Comparison of ENCODE assay signal across 16 cellular contexts in genomic region chr2:135954020-135954628, GRCh38. TPM values are rescaled to one million over a fixed set of nuclear protein-coding genes. Genes with fewer than 3 reads are reported as not detected.
DNase-seq lines count a peak whose midpoint lies in the region; ATAC-seq and TF ChIP-seq lines count a peak whose summit lies in the region.
"Had no signal": no experiment of that assay in that cellular context is flagged by ENCODE, and none has a peak within 500 bp of the region (broad histone marks: within the 10 kb centered on the region; RNA-seq: fewer than 3 reads in every experiment).

No MANE protein-coding gene starts in this region.

- no peak overlapping the region for H3K9ac ChIP-seq in H9 (ENCODE audit: extremely low read depth, insufficient read length, low read length)
- H3K9ac ChIP-seq: KMS-11 had no signal

- peak; percentile 22 for ATAC-seq in activated naive CD8-positive, alpha-beta T cell treated with anti-CD3 and anti-CD28 coated beads, Interleukin-2, amount 10 ng/mL, durations not matched to agents 7 days and 5 days (ENCODE audit: low read depth)
- ATAC-seq in activated naive CD8-positive, alpha-beta T cell treated with anti-CD3 and anti-CD28 coated beads, Interleukin-2, amount 50 U/mL, for 24 hours: no peak
- ATAC-seq in GM19043 (IDR thresholded peaks at IDR 0.05; ENCODE audit: low read depth, unreplicated experiment): peak; percentile 67
- ATAC-seq in activated T-helper 17 cell treated with anti-CD3 and anti-CD28 coated beads, Interleukin-2, amount 50 U/mL, for 72 hours (replicated peaks): peak; percentile 68
- ATAC-seq: Panc1, Right ventricle myocardium inferior had no signal

- no peak overlapping the region for H2BK120ac ChIP-seq in H9 (ENCODE audit: low read depth, low read length, poor library complexity, severe bottlenecking)

- H3T11ph ChIP-seq in H9 (ENCODE audit: low read length): no peak overlapping the region

- no peak overlapping the region for H3K18ac ChIP-seq in H9 (ENCODE audit: insufficient read length, low read depth, low read length)

- H3K56ac ChIP-seq in H9 (ENCODE audit: insufficient read length, low read depth, low read length): no peak overlapping the region

- no peaks in the 10 kb centered on the region for H3K4me1 ChIP-seq in H9 (ENCODE audit: insufficient read depth, low read length)

- peaks cover 2% of the 10 kb centered on the region; the same call in 1 of the 2 replicates for H3K79me2 ChIP-seq in H9 (ENCODE audit: insufficient read depth, low read length)

- H4K20me1 ChIP-seq in H9 (ENCODE audit: control insufficient read depth, insufficient read depth, insufficient read length): no peaks in the 10 kb centered on the region

- no peak overlapping the region for H3K27ac ChIP-seq in H9 (ENCODE audit: insufficient read length, low read depth, low read length)
- H3K27ac ChIP-seq: KMS-11, SK-N-MC had no signal

- no peak overlapping the region for H2BK5ac ChIP-seq in H9 (ENCODE audit: insufficient read length, low read length)

- no peak overlapping the region for H4K5ac ChIP-seq in H9 (ENCODE audit: insufficient read length, low read depth, low read length)

- no peaks in the 10 kb centered on the region for H3K27me3 Mint-ChIP-seq in activated naive CD8-positive, alpha-beta T cell treated with anti-CD3 and anti-CD28 coated beads, Interleukin-2, amount 10 ng/mL, durations not matched to agents 7 days and 5 days
- H3K27me3 Mint-ChIP-seq in activated naive CD8-positive, alpha-beta T cell treated with anti-CD3 and anti-CD28 coated beads, Interleukin-2, amount 50 U/mL, for 24 hours: no peaks in the 10 kb centered on the region
- H3K27me3 Mint-ChIP-seq in activated T-helper 17 cell treated with anti-CD3 and anti-CD28 coated beads, Interleukin-2, amount 50 U/mL, for 72 hours: no peaks in the 10 kb centered on the region
- H3K27me3 Mint-ChIP-seq in H9 (ENCODE audit: low read depth): no peaks in the 10 kb centered on the region
- H3K27me3 Mint-ChIP-seq: B cell had no signal

- H2AK5ac ChIP-seq in H9 (ENCODE audit: insufficient read length, low read length): no peak overlapping the region

- no peak overlapping the region for H4K8ac ChIP-seq in H9 (replicated peaks; ENCODE audit: insufficient read length, low read depth, low read length)

- H3K9me3 ChIP-seq in H9 (ENCODE audit: control insufficient read depth, low read depth, low read length): no peaks in the 10 kb centered on the region

- no peak for TF ChIP-seq CTCF in H9 (conservative IDR thresholded peaks at IDR 0.05)

- H3K4me3 Mint-ChIP-seq in activated naive CD8-positive, alpha-beta T cell treated with anti-CD3 and anti-CD28 coated beads, Interleukin-2, amount 10 ng/mL, durations not matched to agents 7 days and 5 days: no peak overlapping the region
- H3K4me3 Mint-ChIP-seq in activated naive CD8-positive, alpha-beta T cell treated with anti-CD3 and anti-CD28 coated beads, Interleukin-2, amount 50 U/mL, for 24 hours: no peak overlapping the region
- H3K4me3 Mint-ChIP-seq in activated T-helper 17 cell treated with anti-CD3 and anti-CD28 coated beads, Interleukin-2, amount 50 U/mL, for 72 hours: peak overlapping the region; percentile 22
- H3K4me3 Mint-ChIP-seq in H9: no peak overlapping the region
- H3K4me3 Mint-ChIP-seq: B cell had no signal

- H3K4me1 Mint-ChIP-seq in activated naive CD8-positive, alpha-beta T cell treated with anti-CD3 and anti-CD28 coated beads, Interleukin-2, amount 10 ng/mL, durations not matched to agents 7 days and 5 days: peaks cover 12% of the 10 kb centered on the region
- peaks cover 39% of the 10 kb centered on the region for H3K4me1 Mint-ChIP-seq in activated naive CD8-positive, alpha-beta T cell treated with anti-CD3 and anti-CD28 coated beads, Interleukin-2, amount 50 U/mL, for 24 hours
- H3K4me1 Mint-ChIP-seq in activated T-helper 17 cell treated with anti-CD3 and anti-CD28 coated beads, Interleukin-2, amount 50 U/mL, for 72 hours: peaks cover 30% of the 10 kb centered on the region
- H3K4me1 Mint-ChIP-seq in H9: peaks cover 0 to 3% of the 10 kb centered on the region in 2 experiments; a peak in 2 of 4 replicates

- DNase-seq in activated naive CD8-positive, alpha-beta T cell treated with anti-CD3 and anti-CD28 coated beads, Interleukin-2, amount 10 ng/mL, durations not matched to agents 7 days and 5 days: no peak
- no peak for DNase-seq in activated naive CD8-positive, alpha-beta T cell treated with anti-CD3 and anti-CD28 coated beads, Interleukin-2, amount 50 U/mL, for 24 hours
- DNase-seq in iPS-NIHi7 (ENCODE audit: extremely low spot score): no peak
- no peak for DNase-seq in H9
- no peak for DNase-seq in OCI-M1 (lab: John Stamatoyannopoulos, UW)
- DNase-seq: NCI-H187 treated with DMSO at 0.1 percent for 48 hours, NCI-H2171, NCI-H510A, NCI-H82 had no signal

- no peak overlapping the region for H3K27ac Mint-ChIP-seq in activated naive CD8-positive, alpha-beta T cell treated with anti-CD3 and anti-CD28 coated beads, Interleukin-2, amount 10 ng/mL, durations not matched to agents 7 days and 5 days
- H3K27ac Mint-ChIP-seq in activated naive CD8-positive, alpha-beta T cell treated with anti-CD3 and anti-CD28 coated beads, Interleukin-2, amount 50 U/mL, for 24 hours: no peak overlapping the region
- H3K27ac Mint-ChIP-seq in activated T-helper 17 cell treated with anti-CD3 and anti-CD28 coated beads, Interleukin-2, amount 50 U/mL, for 72 hours: no peak overlapping the region
- H3K27ac Mint-ChIP-seq in H9: no peak overlapping the region; a peak in 1 of 7 replicates
- H3K27ac Mint-ChIP-seq: B cell had no signal

- WGBS in H9 (ENCODE audit: extremely low coverage, insufficient read length, low lambda C conversion rate): no CpG with 5 or more reads among the region's 5 CpGs

- no peak overlapping the region for H3K23ac ChIP-seq in H9 (ENCODE audit: insufficient read length, low read depth, low read length)

- no peak overlapping the region for H3K4ac ChIP-seq in H9 (ENCODE audit: low read depth, low read length)

- no peaks in the 10 kb centered on the region for H3K9me3 Mint-ChIP-seq in activated naive CD8-positive, alpha-beta T cell treated with anti-CD3 and anti-CD28 coated beads, Interleukin-2, amount 10 ng/mL, durations not matched to agents 7 days and 5 days
- peaks cover 5% of the 10 kb centered on the region for H3K9me3 Mint-ChIP-seq in activated naive CD8-positive, alpha-beta T cell treated with anti-CD3 and anti-CD28 coated beads, Interleukin-2, amount 50 U/mL, for 24 hours
- peaks cover 4% of the 10 kb centered on the region for H3K9me3 Mint-ChIP-seq in activated T-helper 17 cell treated with anti-CD3 and anti-CD28 coated beads, Interleukin-2, amount 50 U/mL, for 72 hours
- no peaks in the 10 kb centered on the region for H3K9me3 Mint-ChIP-seq in H9

- no peaks in the 10 kb centered on the region for H3K79me1 ChIP-seq in H9 (ENCODE audit: insufficient read depth, low read depth, low read length, poor library complexity, severe bottlenecking)

- H3K14ac ChIP-seq in H9 (ENCODE audit: insufficient read depth, low read length): no peak overlapping the region

- no peak overlapping the region for H4K91ac ChIP-seq in H9 (ENCODE audit: insufficient read length, low read depth, low read length)

- no peak overlapping the region for H2BK12ac ChIP-seq in H9 (ENCODE audit: insufficient read length, low read depth, low read length)

- H2BK20ac ChIP-seq in H9 (ENCODE audit: low read depth, low read length, poor library complexity, severe bottlenecking): no peak overlapping the region

- no peak overlapping the region for H3K4me2 ChIP-seq in H9 (ENCODE audit: insufficient read depth, insufficient read length, low read length)
- H3K4me2 ChIP-seq: KMS-11 had no signal

- no peak overlapping the region for H2BK15ac ChIP-seq in H9 (ENCODE audit: low read depth, low read length)

- POLR2A ChIA-PET in activated naive CD8-positive, alpha-beta T cell treated with anti-CD3 and anti-CD28 coated beads, Interleukin-2, amount 10 ng/mL, durations not matched to agents 7 days and 5 days (lab: Charles Lee): no interaction called here

- no peaks in the 10 kb centered on the region for H3K23me2 ChIP-seq in H9 (ENCODE audit: insufficient read length, low read depth, low read length, poor library complexity, severe bottlenecking)

- no peak overlapping the region for H2AFZ ChIP-seq in H9 (ENCODE audit: low read length)

- peaks cover 57% of the 10 kb centered on the region for H3K36me3 Mint-ChIP-seq in activated naive CD8-positive, alpha-beta T cell treated with anti-CD3 and anti-CD28 coated beads, Interleukin-2, amount 10 ng/mL, durations not matched to agents 7 days and 5 days
- peaks cover 53% of the 10 kb centered on the region for H3K36me3 Mint-ChIP-seq in activated naive CD8-positive, alpha-beta T cell treated with anti-CD3 and anti-CD28 coated beads, Interleukin-2, amount 50 U/mL, for 24 hours (ENCODE audit: low read depth)
- peaks cover 83% of the 10 kb centered on the region for H3K36me3 Mint-ChIP-seq in activated T-helper 17 cell treated with anti-CD3 and anti-CD28 coated beads, Interleukin-2, amount 50 U/mL, for 72 hours (ENCODE audit: low read depth)
- H3K36me3 Mint-ChIP-seq in H9 (ENCODE audit: insufficient read depth in 1 of 3, low read depth in 3 of 3): peaks cover 10 to 19% (median 18%) of the 10 kb centered on the region in 3 experiments

- no peaks in the 10 kb centered on the region for H3K27me3 ChIP-seq in H9 (ENCODE audit: insufficient read depth, low read length)

RNA-seq across cellular contexts. Expression of gene DARS1, which starts 31.3 kb away (rescaled TPM):
- 100 to 1,000 TPM; 117 to 118 TPM for total RNA-seq in activated naive CD8-positive, alpha-beta T cell treated with anti-CD3 and anti-CD28 coated beads, Interleukin-2, amount 10 ng/mL, durations not matched to agents 7 days and 5 days
- 100 to 1,000 TPM; 170 to 262 TPM for total RNA-seq in activated T-helper 17 cell treated with anti-CD3 and anti-CD28 coated beads, Interleukin-2, amount 50 U/mL, for 72 hours
- total RNA-seq in H9 (2021): 117 and 122 TPM in 2 replicates
